In the genomic region with DNA sequence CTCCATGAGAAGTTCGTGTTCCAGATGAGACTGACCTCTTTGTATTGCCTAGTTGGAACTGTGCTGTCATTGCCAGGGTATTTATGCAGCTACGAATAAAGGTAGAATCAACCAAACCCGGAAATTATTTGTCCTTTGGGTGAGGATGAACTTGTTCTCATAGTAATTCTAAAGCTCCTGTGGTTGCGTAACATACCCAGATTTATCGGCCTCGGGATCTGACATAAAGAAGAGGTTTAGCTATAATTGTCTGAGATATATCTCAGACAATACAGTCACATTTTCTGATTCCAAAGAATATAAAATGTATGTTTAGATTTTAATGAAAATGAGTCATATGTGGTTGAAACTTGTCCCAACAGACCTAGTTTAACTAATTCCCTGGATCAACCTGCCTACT, we compare ENCODE assay signal across 17 cellular contexts.
DNase-seq lines count a peak whose midpoint lies in the region; ATAC-seq and TF ChIP-seq lines count a peak whose summit lies in the region.
"Had no signal": no experiment of that assay in that cellular context is flagged by ENCODE, and none has a peak within 500 bp of the region (broad histone marks: within the 10 kb centered on the region; RNA-seq: fewer than 3 reads in every experiment).

No MANE protein-coding gene starts in this region.

- DNase-seq in HT1080 (ENCODE audit: low read depth) (peak; percentile 14), OCI-LY7 (ENCODE audit: low spot score) (no peak), foreskin keratinocyte (peak; percentile 10 to 42), NCI-H146 treated with DMSO at 0.1 percent for 48 hours (lab: John Stamatoyannopoulos, UW; ENCODE audit: unreplicated experiment) (no peak)
- DNase-seq in CD8-positive, alpha-beta T cell: no peak
- no peak for DNase-seq in stimulated activated effector memory CD8-positive, alpha-beta T cell treated with anti-CD3 and anti-CD28 coated beads, Interleukin-12 subunit alpha, Interleukin-12 subunit beta, amount 100 ng/mL, for 72 hours (ENCODE audit: low spot score in 2 of 2)
- DNase-seq: BE2C; CD4-positive, alpha-beta memory T cell; COR-L47; DMS153; DMS79 treated with DMSO at 0.1 percent for 48 hours; EL; GOT3 had no signal

- H3K27ac Mint-ChIP-seq in CD8-positive, alpha-beta T cell: no peak overlapping the region
- H3K27ac Mint-ChIP-seq in stimulated activated effector memory CD8-positive, alpha-beta T cell treated with anti-CD3 and anti-CD28 coated beads, Interleukin-12 subunit alpha, Interleukin-12 subunit beta, amount 100 ng/mL, for 72 hours: no peak overlapping the region
- H3K27ac Mint-ChIP-seq: CD4-positive, alpha-beta memory T cell had no signal

- no peaks in the 10 kb centered on the region for H3K4me1 Mint-ChIP-seq in CD8-positive, alpha-beta T cell (ENCODE audit: low read depth)
- H3K4me1 Mint-ChIP-seq in stimulated activated effector memory CD8-positive, alpha-beta T cell treated with anti-CD3 and anti-CD28 coated beads, Interleukin-12 subunit alpha, Interleukin-12 subunit beta, amount 100 ng/mL, for 72 hours: no peaks in the 10 kb centered on the region
- H3K4me1 Mint-ChIP-seq: CD4-positive, alpha-beta memory T cell had no signal

- no peaks in the 10 kb centered on the region for H3K79me2 ChIP-seq in Loucy (ENCODE audit: insufficient read depth, low read length)
- no peaks in the 10 kb centered on the region for H3K79me2 ChIP-seq in OCI-LY7 (ENCODE audit: insufficient read depth, low read depth, low read length)

- H3K36me3 Mint-ChIP-seq in CD8-positive, alpha-beta T cell: no peaks in the 10 kb centered on the region
- H3K36me3 Mint-ChIP-seq in stimulated activated effector memory CD8-positive, alpha-beta T cell treated with anti-CD3 and anti-CD28 coated beads, Interleukin-12 subunit alpha, Interleukin-12 subunit beta, amount 100 ng/mL, for 72 hours: no peaks in the 10 kb centered on the region
- H3K36me3 Mint-ChIP-seq: CD4-positive, alpha-beta memory T cell had no signal

- H3K4me3 ChIP-seq in Loucy (ENCODE audit: low read length, poor library complexity, severe bottlenecking) (no peak overlapping the region), OCI-LY7 (ENCODE audit: low read depth, low read length, poor library complexity, severe bottlenecking) (no peak overlapping the region)
- no peak overlapping the region for H3K4me3 ChIP-seq in CD8-positive, alpha-beta T cell (ENCODE audit: low read depth, low read length)
- H3K4me3 ChIP-seq: HAP-1, K562 had no signal

- BruUV-seq in OCI-LY7 (replicated peaks; lab: Mats Ljungman, UMichigan): no TSS peak

- H3K4me2 ChIP-seq in Loucy (ENCODE audit: low read depth, low read length, poor library complexity, severe bottlenecking) (no peak overlapping the region), OCI-LY7 (ENCODE audit: low read length) (peak overlapping the region; percentile 32; the same call in 1 of the 2 replicates)

- H3K9ac ChIP-seq in Loucy (ENCODE audit: low read depth, low read length, poor library complexity, severe bottlenecking): no peak overlapping the region

- H3K27me3 ChIP-seq in Loucy (ENCODE audit: insufficient read depth, low read length, poor library complexity, severe bottlenecking) (no peaks in the 10 kb centered on the region), foreskin keratinocyte (no peaks in the 10 kb centered on the region)
- H3K27me3 ChIP-seq in CD8-positive, alpha-beta T cell (ENCODE audit: insufficient read depth, low read length): no peaks in the 10 kb centered on the region
- H3K27me3 ChIP-seq: BE2C had no signal

- no peaks in the 10 kb centered on the region for H3K36me3 ChIP-seq in Loucy (ENCODE audit: insufficient read depth, low read length)
- no peaks in the 10 kb centered on the region; the same call in 1 of the 2 replicates for H3K36me3 ChIP-seq in OCI-LY7 (ENCODE audit: insufficient read depth, low read length)
- H3K36me3 ChIP-seq in CD8-positive, alpha-beta T cell (ENCODE audit: insufficient read depth, low read length): no peaks in the 10 kb centered on the region
- H3K36me3 ChIP-seq: BE2C, HAP-1 had no signal

- H3K4me1 ChIP-seq in Loucy (ENCODE audit: insufficient read depth, low read length, poor library complexity, severe bottlenecking): no peaks in the 10 kb centered on the region
- H3K4me1 ChIP-seq in OCI-LY7 (ENCODE audit: insufficient read depth, low read length, poor library complexity, severe bottlenecking): no peaks in the 10 kb centered on the region
- H3K4me1 ChIP-seq in foreskin keratinocyte: no peaks in the 10 kb centered on the region
- no peaks in the 10 kb centered on the region for H3K4me1 ChIP-seq in CD8-positive, alpha-beta T cell (ENCODE audit: insufficient read depth, low read length)
- H3K4me1 ChIP-seq: BE2C, HAP-1 had no signal

- no peaks in the 10 kb centered on the region for H3K27me3 Mint-ChIP-seq in CD8-positive, alpha-beta T cell (ENCODE audit: low read depth)
- H3K27me3 Mint-ChIP-seq: CD4-positive, alpha-beta memory T cell had no signal

- TF ChIP-seq CTCF in Loucy (conservative IDR thresholded peaks at IDR 0.05; ENCODE audit: low read length): no peak
- TF ChIP-seq CTCF in OCI-LY7 (conservative IDR thresholded peaks at IDR 0.05; ENCODE audit: low read length): no peak
- no peak for TF ChIP-seq CTCF in foreskin keratinocyte (conservative IDR thresholded peaks at IDR 0.05)
- TF ChIP-seq CTCF in CD8-positive, alpha-beta T cell (IDR thresholded peaks at IDR 0.05): no peak

- H3K9me2 ChIP-seq in Loucy (replicated peaks; ENCODE audit: low read depth, low read length) (0 out of 2 replicates have a peak, but pooled peaks cover 5% of the 10 kb centered on the region), OCI-LY7 (ENCODE audit: insufficient read depth, low read length) (no peaks in the 10 kb centered on the region)

- H3K4me3 Mint-ChIP-seq in CD8-positive, alpha-beta T cell: no peak overlapping the region
- H3K4me3 Mint-ChIP-seq in stimulated activated effector memory CD8-positive, alpha-beta T cell treated with anti-CD3 and anti-CD28 coated beads, Interleukin-12 subunit alpha, Interleukin-12 subunit beta, amount 100 ng/mL, for 72 hours: no peak overlapping the region
- H3K4me3 Mint-ChIP-seq: CD4-positive, alpha-beta memory T cell had no signal

- H3F3A ChIP-seq in Loucy (ENCODE audit: low read depth): no peaks in the 10 kb centered on the region

- H2AFZ ChIP-seq in Loucy (ENCODE audit: low read length) (peak overlapping the region; percentile 65; the same call in 1 of the 2 replicates), OCI-LY7 (ENCODE audit: low read length) (peak overlapping the region; percentile 74)

- CTCF ChIA-PET in OCI-LY7 (lab: Charles Lee; ENCODE audit: unreplicated experiment): no interaction called here
- CTCF ChIA-PET in CD8-positive, alpha-beta T cell (lab: Charles Lee): no interaction called here

- POLR2A ChIA-PET in OCI-LY7 (lab: Charles Lee): interaction anchor here (0.7 to 1.1 kb wide), 3 partner anchors 11 to 718 kb away, joined by 3 to 5 read pairs (median 5); no protein-coding TSS in a partner anchor
- POLR2A ChIA-PET in CD8-positive, alpha-beta T cell (lab: Charles Lee): interaction anchor here (0.6 kb wide), 1 partner anchor 33 kb away, joined by 3 read pairs; no protein-coding TSS in a partner anchor

- intact Hi-C loops in OCI-LY7 (cut with micrococcal nuclease; ENCODE audit: unreplicated experiment): no loop called here
- intact Hi-C loops in CD8-positive, alpha-beta T cell (cut with DNase I, micrococcal nuclease): no loop called here

- H4K20me1 ChIP-seq in Loucy (ENCODE audit: insufficient read depth, low read length, poor library complexity, severe bottlenecking): no peaks in the 10 kb centered on the region
- no peaks in the 10 kb centered on the region for H4K20me1 ChIP-seq in OCI-LY7 (ENCODE audit: insufficient read depth, low read length)

- peak; percentile 29 for ATAC-seq in foreskin keratinocyte
- ATAC-seq in CD8-positive, alpha-beta T cell: no peak
- no peak for ATAC-seq in stimulated activated effector memory CD8-positive, alpha-beta T cell treated with anti-CD3 and anti-CD28 coated beads, Interleukin-12 subunit alpha, Interleukin-12 subunit beta, amount 100 ng/mL, for 72 hours
- ATAC-seq: K562 had no signal

- H3K9me3 ChIP-seq in Loucy (ENCODE audit: insufficient read depth, low read depth, low read length): no peaks in the 10 kb centered on the region
- H3K9me3 ChIP-seq in OCI-LY7 (ENCODE audit: low read length): no peaks in the 10 kb centered on the region; the same call in 1 of the 2 replicates
- no peaks in the 10 kb centered on the region for H3K9me3 ChIP-seq in CD8-positive, alpha-beta T cell (ENCODE audit: low read length)
- H3K9me3 ChIP-seq: BE2C, HAP-1 had no signal

- H3K27ac ChIP-seq in OCI-LY7 (ENCODE audit: low read depth, low read length, poor library complexity, severe bottlenecking) (no peak overlapping the region), foreskin keratinocyte (no peak overlapping the region)
- no peak overlapping the region for H3K27ac ChIP-seq in CD8-positive, alpha-beta T cell (ENCODE audit: low read depth, low read length)
- H3K27ac ChIP-seq: C4-2B had no signal

- H3K9me3 Mint-ChIP-seq in CD8-positive, alpha-beta T cell: peaks cover 1% of the 10 kb centered on the region
- peaks cover 16% of the 10 kb centered on the region for H3K9me3 Mint-ChIP-seq in stimulated activated effector memory CD8-positive, alpha-beta T cell treated with anti-CD3 and anti-CD28 coated beads, Interleukin-12 subunit alpha, Interleukin-12 subunit beta, amount 100 ng/mL, for 72 hours

Comparison
In these comparisons a context has a peak if more than half of its experiments do, and no peak if none do; other contexts are left out.
1. DNase-seq: peak in HT1080 (single experiment) and foreskin keratinocyte (2 of 2); none in OCI-LY7 (single experiment), CD8-positive, alpha-beta T cell (0 of 7), stimulated activated effector memory CD8-positive, alpha-beta T cell treated with anti-CD3 and anti-CD28 coated beads, Interleukin-12 subunit alpha, Interleukin-12 subunit beta, amount 100 ng/mL, for 72 hours (0 of 2) and NCI-H146 treated with DMSO at 0.1 percent for 48 hours (single experiment).